Comparison of ENCODE assay signal across 1 cellular context in the genomic region with DNA sequence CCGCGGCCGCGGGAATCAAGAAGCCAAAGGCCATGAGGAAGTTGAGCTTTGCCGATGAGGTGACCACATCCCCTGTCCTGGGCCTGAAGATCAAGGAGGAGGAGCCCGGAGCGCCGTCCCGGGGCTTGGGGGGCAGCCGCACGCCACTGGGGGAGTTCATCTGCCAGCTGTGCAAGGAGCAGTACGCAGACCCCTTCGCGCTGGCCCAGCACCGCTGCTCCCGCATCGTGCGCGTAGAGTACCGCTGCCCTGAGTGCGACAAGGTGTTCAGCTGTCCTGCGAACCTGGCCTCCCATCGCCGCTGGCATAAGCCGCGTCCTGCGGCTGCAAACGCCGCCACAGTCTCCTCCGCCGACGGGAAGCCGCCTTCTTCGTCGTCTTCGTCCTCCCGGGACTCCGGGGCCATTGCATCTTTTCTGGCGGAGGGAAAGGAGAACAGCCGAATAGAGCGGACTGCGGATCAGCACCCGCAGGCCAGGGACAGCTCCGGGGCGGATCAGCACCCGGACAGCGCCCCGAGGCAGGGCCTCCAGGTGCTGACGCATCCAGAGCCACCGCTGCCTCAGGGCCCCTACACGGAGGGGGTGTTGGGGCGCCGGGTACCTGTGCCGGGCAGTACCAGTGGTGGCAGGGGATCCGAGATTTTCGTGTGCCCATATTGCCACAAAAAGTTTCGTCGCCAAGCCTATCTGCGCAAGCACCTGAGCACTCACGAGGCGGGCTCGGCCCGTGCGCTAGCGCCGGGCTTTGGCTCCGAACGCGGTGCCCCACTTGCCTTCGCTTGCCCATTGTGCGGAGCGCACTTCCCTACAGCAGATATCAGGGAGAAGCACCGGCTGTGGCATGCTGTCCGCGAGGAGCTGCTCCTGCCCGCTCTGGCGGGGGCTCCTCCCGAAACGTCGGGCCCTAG.
TF ChIP-seq lines count a peak whose summit lies in the region.

No MANE protein-coding gene starts in this region.

TF ChIP-seq in K562, 482 proteins besides CTCF, POLR2A, EP300 and RAD21 (continued from another document and continues in another):
- TF ChIP-seq, protein P1, sequence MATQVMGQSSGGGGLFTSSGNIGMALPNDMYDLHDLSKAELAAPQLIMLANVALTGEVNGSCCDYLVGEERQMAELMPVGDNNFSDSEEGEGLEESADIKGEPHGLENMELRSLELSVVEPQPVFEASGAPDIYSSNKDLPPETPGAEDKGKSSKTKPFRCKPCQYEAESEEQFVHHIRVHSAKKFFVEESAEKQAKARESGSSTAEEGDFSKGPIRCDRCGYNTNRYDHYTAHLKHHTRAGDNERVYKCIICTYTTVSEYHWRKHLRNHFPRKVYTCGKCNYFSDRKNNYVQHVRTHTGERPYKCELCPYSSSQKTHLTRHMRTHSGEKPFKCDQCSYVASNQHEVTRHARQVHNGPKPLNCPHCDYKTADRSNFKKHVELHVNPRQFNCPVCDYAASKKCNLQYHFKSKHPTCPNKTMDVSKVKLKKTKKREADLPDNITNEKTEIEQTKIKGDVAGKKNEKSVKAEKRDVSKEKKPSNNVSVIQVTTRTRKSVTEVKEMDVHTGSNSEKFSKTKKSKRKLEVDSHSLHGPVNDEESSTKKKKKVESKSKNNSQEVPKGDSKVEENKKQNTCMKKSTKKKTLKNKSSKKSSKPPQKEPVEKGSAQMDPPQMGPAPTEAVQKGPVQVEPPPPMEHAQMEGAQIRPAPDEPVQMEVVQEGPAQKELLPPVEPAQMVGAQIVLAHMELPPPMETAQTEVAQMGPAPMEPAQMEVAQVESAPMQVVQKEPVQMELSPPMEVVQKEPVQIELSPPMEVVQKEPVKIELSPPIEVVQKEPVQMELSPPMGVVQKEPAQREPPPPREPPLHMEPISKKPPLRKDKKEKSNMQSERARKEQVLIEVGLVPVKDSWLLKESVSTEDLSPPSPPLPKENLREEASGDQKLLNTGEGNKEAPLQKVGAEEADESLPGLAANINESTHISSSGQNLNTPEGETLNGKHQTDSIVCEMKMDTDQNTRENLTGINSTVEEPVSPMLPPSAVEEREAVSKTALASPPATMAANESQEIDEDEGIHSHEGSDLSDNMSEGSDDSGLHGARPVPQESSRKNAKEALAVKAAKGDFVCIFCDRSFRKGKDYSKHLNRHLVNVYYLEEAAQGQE (CRISPR knock-in tag; IDR thresholded peaks at IDR 0.05; ENCODE audit: low read depth) = peak; percentile 100
- TF ChIP-seq, protein P2, sequence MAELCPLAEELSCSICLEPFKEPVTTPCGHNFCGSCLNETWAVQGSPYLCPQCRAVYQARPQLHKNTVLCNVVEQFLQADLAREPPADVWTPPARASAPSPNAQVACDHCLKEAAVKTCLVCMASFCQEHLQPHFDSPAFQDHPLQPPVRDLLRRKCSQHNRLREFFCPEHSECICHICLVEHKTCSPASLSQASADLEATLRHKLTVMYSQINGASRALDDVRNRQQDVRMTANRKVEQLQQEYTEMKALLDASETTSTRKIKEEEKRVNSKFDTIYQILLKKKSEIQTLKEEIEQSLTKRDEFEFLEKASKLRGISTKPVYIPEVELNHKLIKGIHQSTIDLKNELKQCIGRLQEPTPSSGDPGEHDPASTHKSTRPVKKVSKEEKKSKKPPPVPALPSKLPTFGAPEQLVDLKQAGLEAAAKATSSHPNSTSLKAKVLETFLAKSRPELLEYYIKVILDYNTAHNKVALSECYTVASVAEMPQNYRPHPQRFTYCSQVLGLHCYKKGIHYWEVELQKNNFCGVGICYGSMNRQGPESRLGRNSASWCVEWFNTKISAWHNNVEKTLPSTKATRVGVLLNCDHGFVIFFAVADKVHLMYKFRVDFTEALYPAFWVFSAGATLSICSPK (IDR thresholded peaks at IDR 0.05; ENCODE audit: borderline replicate concordance) = no peak
- TF ChIP-seq ZSCAN29 (IDR thresholded peaks at IDR 0.05) (no peak), ZNF212 (CRISPR knock-in tag; IDR thresholded peaks at IDR 0.05) (no peak), NR3C1 (CRISPR knock-in tag; IDR thresholded peaks at IDR 0.05) (peak; percentile 100), WHSC1 (IDR thresholded peaks at IDR 0.05; ENCODE audit: low read length) (no peak), ZNF445 (CRISPR knock-in tag; IDR thresholded peaks at IDR 0.05; ENCODE audit: low read depth) (no peak), SAFB (IDR thresholded peaks at IDR 0.05; ENCODE audit: borderline replicate concordance, low read depth, low read length) (no peak), ZNF184 (CRISPR knock-in tag; IDR thresholded peaks at IDR 0.05) (peak; percentile 89), DACH1 (IDR thresholded peaks at IDR 0.05; ENCODE audit: partially characterized antibody) (no peak), TEAD1 (CRISPR knock-in tag; IDR thresholded peaks at IDR 0.05) (peak in 1 of 2 experiments; percentile 98; a peak in 3 of 4 replicates), PHF21A (IDR thresholded peaks at IDR 0.05; ENCODE audit: borderline replicate concordance, low read depth) (no peak), CREBBP (IDR thresholded peaks at IDR 0.05; ENCODE audit: low read depth, low read length) (no peak), PML (IDR thresholded peaks at IDR 0.05; ENCODE audit: low read length) (no peak), BRCA1 (IDR thresholded peaks at IDR 0.05) (no peak), BRCA1 (CRISPR knock-in tag; IDR thresholded peaks at IDR 0.05) (peak; percentile 94; the same call in 1 of the 2 replicates), ZNF436 (CRISPR knock-in tag; IDR thresholded peaks at IDR 0.05) (no peak), IFI16 (CRISPR knock-in tag; IDR thresholded peaks at IDR 0.05) (no peak), LARP7 (IDR thresholded peaks at IDR 0.05) (no peak), ZKSCAN1 (IDR thresholded peaks at IDR 0.05; ENCODE audit: low read depth, low read length) (no peak), HMG20A (CRISPR knock-in tag; conservative IDR thresholded peaks at IDR 0.05) (no peak), RBM17 (IDR thresholded peaks at IDR 0.05; ENCODE audit: borderline replicate concordance, low read depth, low read length) (no peak), ETV6 (IDR thresholded peaks at IDR 0.05; ENCODE audit: borderline replicate concordance in 1 of 2, low read depth in 2 of 2, low read length in 1 of 2) (no peak), ETV6 (CRISPR knock-in tag; IDR thresholded peaks at IDR 0.05; ENCODE audit: borderline replicate concordance) (peak; percentile 98), NEUROD1 (IDR thresholded peaks at IDR 0.05; ENCODE audit: borderline replicate concordance, low read depth, low read length, partially characterized antibody) (no peak), CEBPG (CRISPR knock-in tag; IDR thresholded peaks at IDR 0.05) (peak; percentile 75), CEBPG (tag; conservative IDR thresholded peaks at IDR 0.05 in 1 of 2, IDR thresholded peaks at IDR 0.05 in 1 of 2) (no peak), SRSF9 (IDR thresholded peaks at IDR 0.05; ENCODE audit: borderline replicate concordance, low read depth, low read length) (no peak), ADNP (tag; IDR thresholded peaks at IDR 0.05) (no peak), CAMTA2 (CRISPR knock-in tag; conservative IDR thresholded peaks at IDR 0.05) (no peak), TCFL5 (CRISPR knock-in tag; conservative IDR thresholded peaks at IDR 0.05) (no peak), KAT8 (IDR thresholded peaks at IDR 0.05; ENCODE audit: low read depth) (no peak)
- TF ChIP-seq, protein P3, sequence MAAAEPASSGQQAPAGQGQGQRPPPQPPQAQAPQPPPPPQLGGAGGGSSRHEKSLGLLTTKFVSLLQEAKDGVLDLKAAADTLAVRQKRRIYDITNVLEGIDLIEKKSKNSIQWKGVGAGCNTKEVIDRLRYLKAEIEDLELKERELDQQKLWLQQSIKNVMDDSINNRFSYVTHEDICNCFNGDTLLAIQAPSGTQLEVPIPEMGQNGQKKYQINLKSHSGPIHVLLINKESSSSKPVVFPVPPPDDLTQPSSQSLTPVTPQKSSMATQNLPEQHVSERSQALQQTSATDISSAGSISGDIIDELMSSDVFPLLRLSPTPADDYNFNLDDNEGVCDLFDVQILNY (CRISPR knock-in tag; IDR thresholded peaks at IDR 0.05) = peak; percentile 99
- TF ChIP-seq, protein P4, sequence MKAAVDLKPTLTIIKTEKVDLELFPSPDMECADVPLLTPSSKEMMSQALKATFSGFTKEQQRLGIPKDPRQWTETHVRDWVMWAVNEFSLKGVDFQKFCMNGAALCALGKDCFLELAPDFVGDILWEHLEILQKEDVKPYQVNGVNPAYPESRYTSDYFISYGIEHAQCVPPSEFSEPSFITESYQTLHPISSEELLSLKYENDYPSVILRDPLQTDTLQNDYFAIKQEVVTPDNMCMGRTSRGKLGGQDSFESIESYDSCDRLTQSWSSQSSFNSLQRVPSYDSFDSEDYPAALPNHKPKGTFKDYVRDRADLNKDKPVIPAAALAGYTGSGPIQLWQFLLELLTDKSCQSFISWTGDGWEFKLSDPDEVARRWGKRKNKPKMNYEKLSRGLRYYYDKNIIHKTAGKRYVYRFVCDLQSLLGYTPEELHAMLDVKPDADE (conservative IDR thresholded peaks at IDR 0.05; ENCODE audit: control insufficient read depth, low read depth, low read length) = peak; percentile 83
- TF ChIP-seq, protein P5, sequence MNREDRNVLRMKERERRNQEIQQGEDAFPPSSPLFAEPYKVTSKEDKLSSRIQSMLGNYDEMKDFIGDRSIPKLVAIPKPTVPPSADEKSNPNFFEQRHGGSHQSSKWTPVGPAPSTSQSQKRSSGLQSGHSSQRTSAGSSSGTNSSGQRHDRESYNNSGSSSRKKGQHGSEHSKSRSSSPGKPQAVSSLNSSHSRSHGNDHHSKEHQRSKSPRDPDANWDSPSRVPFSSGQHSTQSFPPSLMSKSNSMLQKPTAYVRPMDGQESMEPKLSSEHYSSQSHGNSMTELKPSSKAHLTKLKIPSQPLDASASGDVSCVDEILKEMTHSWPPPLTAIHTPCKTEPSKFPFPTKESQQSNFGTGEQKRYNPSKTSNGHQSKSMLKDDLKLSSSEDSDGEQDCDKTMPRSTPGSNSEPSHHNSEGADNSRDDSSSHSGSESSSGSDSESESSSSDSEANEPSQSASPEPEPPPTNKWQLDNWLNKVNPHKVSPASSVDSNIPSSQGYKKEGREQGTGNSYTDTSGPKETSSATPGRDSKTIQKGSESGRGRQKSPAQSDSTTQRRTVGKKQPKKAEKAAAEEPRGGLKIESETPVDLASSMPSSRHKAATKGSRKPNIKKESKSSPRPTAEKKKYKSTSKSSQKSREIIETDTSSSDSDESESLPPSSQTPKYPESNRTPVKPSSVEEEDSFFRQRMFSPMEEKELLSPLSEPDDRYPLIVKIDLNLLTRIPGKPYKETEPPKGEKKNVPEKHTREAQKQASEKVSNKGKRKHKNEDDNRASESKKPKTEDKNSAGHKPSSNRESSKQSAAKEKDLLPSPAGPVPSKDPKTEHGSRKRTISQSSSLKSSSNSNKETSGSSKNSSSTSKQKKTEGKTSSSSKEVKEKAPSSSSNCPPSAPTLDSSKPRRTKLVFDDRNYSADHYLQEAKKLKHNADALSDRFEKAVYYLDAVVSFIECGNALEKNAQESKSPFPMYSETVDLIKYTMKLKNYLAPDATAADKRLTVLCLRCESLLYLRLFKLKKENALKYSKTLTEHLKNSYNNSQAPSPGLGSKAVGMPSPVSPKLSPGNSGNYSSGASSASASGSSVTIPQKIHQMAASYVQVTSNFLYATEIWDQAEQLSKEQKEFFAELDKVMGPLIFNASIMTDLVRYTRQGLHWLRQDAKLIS (CRISPR knock-in tag; IDR thresholded peaks at IDR 0.05) = peak; percentile 100
- TF ChIP-seq, protein P6, sequence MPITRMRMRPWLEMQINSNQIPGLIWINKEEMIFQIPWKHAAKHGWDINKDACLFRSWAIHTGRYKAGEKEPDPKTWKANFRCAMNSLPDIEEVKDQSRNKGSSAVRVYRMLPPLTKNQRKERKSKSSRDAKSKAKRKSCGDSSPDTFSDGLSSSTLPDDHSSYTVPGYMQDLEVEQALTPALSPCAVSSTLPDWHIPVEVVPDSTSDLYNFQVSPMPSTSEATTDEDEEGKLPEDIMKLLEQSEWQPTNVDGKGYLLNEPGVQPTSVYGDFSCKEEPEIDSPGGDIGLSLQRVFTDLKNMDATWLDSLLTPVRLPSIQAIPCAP (CRISPR knock-in tag; IDR thresholded peaks at IDR 0.05; ENCODE audit: borderline replicate concordance) = peak; percentile 99
- TF ChIP-seq, protein P7, sequence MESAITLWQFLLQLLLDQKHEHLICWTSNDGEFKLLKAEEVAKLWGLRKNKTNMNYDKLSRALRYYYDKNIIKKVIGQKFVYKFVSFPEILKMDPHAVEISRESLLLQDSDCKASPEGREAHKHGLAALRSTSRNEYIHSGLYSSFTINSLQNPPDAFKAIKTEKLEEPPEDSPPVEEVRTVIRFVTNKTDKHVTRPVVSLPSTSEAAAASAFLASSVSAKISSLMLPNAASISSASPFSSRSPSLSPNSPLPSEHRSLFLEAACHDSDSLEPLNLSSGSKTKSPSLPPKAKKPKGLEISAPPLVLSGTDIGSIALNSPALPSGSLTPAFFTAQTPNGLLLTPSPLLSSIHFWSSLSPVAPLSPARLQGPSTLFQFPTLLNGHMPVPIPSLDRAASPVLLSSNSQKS (CRISPR knock-in tag; IDR thresholded peaks at IDR 0.05) = no peak
- TF ChIP-seq, protein P8, sequence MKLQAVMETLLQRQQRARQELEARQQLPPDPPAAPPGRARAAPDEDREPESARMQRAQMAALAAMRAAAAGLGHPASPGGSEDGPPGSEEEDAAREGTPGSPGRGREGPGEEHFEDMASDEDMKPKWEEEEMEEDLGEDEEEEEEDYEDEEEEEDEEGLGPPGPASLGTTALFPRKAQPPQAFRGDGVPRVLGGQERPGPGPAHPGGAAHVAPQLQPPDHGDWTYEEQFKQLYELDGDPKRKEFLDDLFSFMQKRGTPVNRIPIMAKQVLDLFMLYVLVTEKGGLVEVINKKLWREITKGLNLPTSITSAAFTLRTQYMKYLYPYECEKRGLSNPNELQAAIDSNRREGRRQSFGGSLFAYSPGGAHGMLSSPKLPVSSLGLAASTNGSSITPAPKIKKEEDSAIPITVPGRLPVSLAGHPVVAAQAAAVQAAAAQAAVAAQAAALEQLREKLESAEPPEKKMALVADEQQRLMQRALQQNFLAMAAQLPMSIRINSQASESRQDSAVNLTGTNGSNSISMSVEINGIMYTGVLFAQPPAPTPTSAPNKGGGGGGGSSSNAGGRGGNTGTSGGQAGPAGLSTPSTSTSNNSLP (IDR thresholded peaks at IDR 0.05; ENCODE audit: borderline replicate concordance, low read depth, low read length) = no peak
- TF ChIP-seq, protein P9, sequence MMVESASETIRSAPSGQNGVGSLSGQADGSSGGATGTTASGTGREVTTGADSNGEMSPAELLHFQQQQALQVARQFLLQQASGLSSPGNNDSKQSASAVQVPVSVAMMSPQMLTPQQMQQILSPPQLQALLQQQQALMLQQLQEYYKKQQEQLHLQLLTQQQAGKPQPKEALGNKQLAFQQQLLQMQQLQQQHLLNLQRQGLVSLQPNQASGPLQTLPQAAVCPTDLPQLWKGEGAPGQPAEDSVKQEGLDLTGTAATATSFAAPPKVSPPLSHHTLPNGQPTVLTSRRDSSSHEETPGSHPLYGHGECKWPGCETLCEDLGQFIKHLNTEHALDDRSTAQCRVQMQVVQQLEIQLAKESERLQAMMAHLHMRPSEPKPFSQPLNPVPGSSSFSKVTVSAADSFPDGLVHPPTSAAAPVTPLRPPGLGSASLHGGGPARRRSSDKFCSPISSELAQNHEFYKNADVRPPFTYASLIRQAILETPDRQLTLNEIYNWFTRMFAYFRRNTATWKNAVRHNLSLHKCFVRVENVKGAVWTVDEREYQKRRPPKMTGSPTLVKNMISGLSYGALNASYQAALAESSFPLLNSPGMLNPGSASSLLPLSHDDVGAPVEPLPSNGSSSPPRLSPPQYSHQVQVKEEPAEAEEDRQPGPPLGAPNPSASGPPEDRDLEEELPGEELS (CRISPR knock-in tag; IDR thresholded peaks at IDR 0.05; ENCODE audit: borderline replicate concordance) = peak; percentile 99
- TF ChIP-seq, protein P10, sequence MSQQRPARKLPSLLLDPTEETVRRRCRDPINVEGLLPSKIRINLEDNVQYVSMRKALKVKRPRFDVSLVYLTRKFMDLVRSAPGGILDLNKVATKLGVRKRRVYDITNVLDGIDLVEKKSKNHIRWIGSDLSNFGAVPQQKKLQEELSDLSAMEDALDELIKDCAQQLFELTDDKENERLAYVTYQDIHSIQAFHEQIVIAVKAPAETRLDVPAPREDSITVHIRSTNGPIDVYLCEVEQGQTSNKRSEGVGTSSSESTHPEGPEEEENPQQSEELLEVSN (IDR thresholded peaks at IDR 0.05; ENCODE audit: borderline replicate concordance in 1 of 2, extremely low read depth in 1 of 2, insufficient read depth in 1 of 2, insufficient read length in 1 of 2, low read depth in 1 of 2, low read length in 1 of 2, poor library complexity in 1 of 2, severe bottlenecking in 1 of 2) = no peak
